In the genomic region with DNA sequence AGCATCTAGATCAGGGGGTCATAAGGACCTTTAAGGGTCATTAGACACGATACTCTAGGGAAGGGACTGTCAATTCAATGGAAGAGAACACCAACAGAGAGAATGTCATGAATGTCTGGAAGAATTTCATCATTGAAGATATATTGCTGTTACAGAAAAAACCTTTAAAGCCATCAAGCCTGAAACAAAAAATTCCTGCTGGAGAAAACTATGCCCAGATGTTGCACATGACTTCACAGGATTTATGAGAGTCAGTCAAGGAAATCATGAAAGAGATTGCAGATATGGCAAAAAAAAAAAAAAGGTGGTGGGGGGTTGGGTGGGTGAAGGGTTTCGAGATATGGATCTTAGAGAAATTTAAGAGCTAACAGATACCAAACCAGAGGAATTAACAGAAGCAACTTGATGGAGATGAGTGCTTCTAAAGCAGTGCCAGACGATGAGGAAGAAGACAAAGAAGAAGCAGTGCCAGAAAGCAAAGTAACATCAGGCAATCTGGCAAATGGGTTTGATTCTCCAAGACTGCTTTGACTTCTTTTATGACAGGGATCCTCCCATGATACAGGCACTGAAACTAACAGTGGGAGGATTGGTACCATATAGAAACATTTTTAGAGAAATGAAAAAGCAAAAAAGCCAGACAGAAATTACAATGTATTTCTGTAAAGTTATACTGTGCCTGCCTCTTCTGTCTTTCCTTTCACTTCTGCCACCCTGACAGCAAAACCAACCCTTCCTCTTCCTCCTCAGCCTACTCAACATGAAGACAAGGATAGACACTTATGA, we compare ENCODE assay signal across 10 cellular contexts. TPM values are rescaled to one million over a fixed set of nuclear protein-coding genes. Genes with fewer than 3 reads are reported as not detected.
A peak's percentile ranks its signal among the peaks of the same experiment; 100 is the strongest.
DNase-seq lines count a peak whose midpoint lies in the region; ATAC-seq and TF ChIP-seq lines count a peak whose summit lies in the region.
"Had no signal": no experiment of that assay in that cellular context is flagged by ENCODE, and none has a peak within 500 bp of the region (broad histone marks: within the 10 kb centered on the region; RNA-seq: fewer than 3 reads in every experiment).

No MANE protein-coding gene starts in this region.

- H3K4me3 Mint-ChIP-seq in HFFc6: peak overlapping the region; percentile 56
- H3K4me3 Mint-ChIP-seq in naive B cell: peak overlapping the region in 5 of 8 donors; percentile 3 to 45 (median 32)
- H3K4me3 Mint-ChIP-seq: nephron progenitor cell had no signal

- DNase-seq in HFFc6: no peak
- peak; percentile 52 for DNase-seq in NOMO-1 treated with DMSO at 0.1 percent for 48 hours (lab: John Stamatoyannopoulos, UW; ENCODE audit: unreplicated experiment)
- DNase-seq in naive B cell: peak; percentile 14
- DNase-seq in GM19238 (ENCODE audit: insufficient read length, low spot score): no peak
- DNase-seq in NCI-H1694 treated with DMSO at 0.1 percent for 48 hours (lab: John Stamatoyannopoulos, UW): no peak
- DNase-seq in amygdala (lab: John Stamatoyannopoulos, UW): no peak
- no peak for DNase-seq in ovary
- DNase-seq: nephron progenitor cell had no signal

- no peak for TF ChIP-seq POLR2A in ovary (IDR thresholded peaks at IDR 0.05)

- H3K9me3 Mint-ChIP-seq in HFFc6 (no peaks in the 10 kb centered on the region), naive B cell (no peaks in the 10 kb centered on the region)
- H3K9me3 Mint-ChIP-seq: nephron progenitor cell had no signal

- H3K4me3 ChIP-seq in ovary: no peak overlapping the region
- H3K4me3 ChIP-seq: SJSA1 had no signal

- ATAC-seq in GM18517 (IDR thresholded peaks at IDR 0.05; ENCODE audit: unreplicated experiment): peak; percentile 70
- ATAC-seq in naive B cell (ENCODE audit: low read depth in 2 of 2): peak; percentile 61 to 73

- H3K27me3 Mint-ChIP-seq in HFFc6 (ENCODE audit: insufficient read depth) (no peaks in the 10 kb centered on the region), naive B cell (no peaks in the 10 kb centered on the region)

- H3K27ac Mint-ChIP-seq in HFFc6 (peak overlapping the region; percentile 96), naive B cell (peak overlapping the region in 5 of 6 donors; percentile 23 to 89 (median 38))
- H3K27ac Mint-ChIP-seq: nephron progenitor cell had no signal

- H3K27me3 ChIP-seq in ovary: no peaks in the 10 kb centered on the region
- H3K27me3 ChIP-seq: SJSA1 had no signal

- intact Hi-C loops in ovary (cut with DNase I): no loop called here

- TF ChIP-seq EP300 in ovary (IDR thresholded peaks at IDR 0.05): no peak

- no peaks in the 10 kb centered on the region for H3K36me3 ChIP-seq in ovary
- H3K36me3 ChIP-seq: SJSA1 had no signal

- H3K27ac ChIP-seq in ovary: no peak overlapping the region

- TF ChIP-seq CTCF in HFFc6 (IDR thresholded peaks at IDR 0.05): no peak
- TF ChIP-seq CTCF in ovary (IDR thresholded peaks at IDR 0.05): no peak

- H3K4me1 Mint-ChIP-seq in HFFc6 (ENCODE audit: low read depth) (peaks cover 97% of the 10 kb centered on the region), naive B cell (peaks cover 23 to 43% (median 25%) of the 10 kb centered on the region in 3 donors)

- H3K36me3 Mint-ChIP-seq in HFFc6 (ENCODE audit: low read depth): peaks cover 13% of the 10 kb centered on the region
- no peaks in the 10 kb centered on the region for H3K36me3 Mint-ChIP-seq in naive B cell

- WGBS in ovary, 3 donors: 71 to 75% (median 72%) methylated on average over 3 of the region's 3 CpGs

- H3K9me3 ChIP-seq in ovary: no peaks in the 10 kb centered on the region
- H3K9me3 ChIP-seq: SJSA1 had no signal

- H3K4me1 ChIP-seq in ovary (ENCODE audit: insufficient read depth): peaks cover 24% of the 10 kb centered on the region

RNA-seq across cellular contexts. Expression of a gene that starts 28.5 kb away (rescaled TPM):
- 10 to 100 TPM; 28.7 to 34.4 (median 30.7) TPM for total RNA-seq in HFFc6 (2021; fragmentation: NEBNext Ultra II Directional; extraction: Animal tissue kit (Norgen Biotek cat#: 25700))
- polyA plus RNA-seq in naive B cell (ENCODE audit: low read depth in 6 of 6) (1 to 10 TPM in 5 of 6 donors, under 1 TPM in 1; 0.76 to 2.9 (median 2.1) TPM), ovary (10 to 100 TPM; 20.6 to 25.4 TPM)
- 10 to 100 TPM; 42.0 to 96.4 (median 55.0) TPM for total RNA-seq in ovary

Comparison
In these comparisons a context has a peak if more than half of its experiments do, and no peak if none do; other contexts are left out.
1. DNase-seq: peak in NOMO-1 treated with DMSO at 0.1 percent for 48 hours (single experiment) and naive B cell (single experiment); none in HFFc6 (single experiment), GM19238 (single experiment), NCI-H1694 treated with DMSO at 0.1 percent for 48 hours (single experiment), amygdala (0 of 56) and ovary (0 of 5).